In the genomic region with DNA sequence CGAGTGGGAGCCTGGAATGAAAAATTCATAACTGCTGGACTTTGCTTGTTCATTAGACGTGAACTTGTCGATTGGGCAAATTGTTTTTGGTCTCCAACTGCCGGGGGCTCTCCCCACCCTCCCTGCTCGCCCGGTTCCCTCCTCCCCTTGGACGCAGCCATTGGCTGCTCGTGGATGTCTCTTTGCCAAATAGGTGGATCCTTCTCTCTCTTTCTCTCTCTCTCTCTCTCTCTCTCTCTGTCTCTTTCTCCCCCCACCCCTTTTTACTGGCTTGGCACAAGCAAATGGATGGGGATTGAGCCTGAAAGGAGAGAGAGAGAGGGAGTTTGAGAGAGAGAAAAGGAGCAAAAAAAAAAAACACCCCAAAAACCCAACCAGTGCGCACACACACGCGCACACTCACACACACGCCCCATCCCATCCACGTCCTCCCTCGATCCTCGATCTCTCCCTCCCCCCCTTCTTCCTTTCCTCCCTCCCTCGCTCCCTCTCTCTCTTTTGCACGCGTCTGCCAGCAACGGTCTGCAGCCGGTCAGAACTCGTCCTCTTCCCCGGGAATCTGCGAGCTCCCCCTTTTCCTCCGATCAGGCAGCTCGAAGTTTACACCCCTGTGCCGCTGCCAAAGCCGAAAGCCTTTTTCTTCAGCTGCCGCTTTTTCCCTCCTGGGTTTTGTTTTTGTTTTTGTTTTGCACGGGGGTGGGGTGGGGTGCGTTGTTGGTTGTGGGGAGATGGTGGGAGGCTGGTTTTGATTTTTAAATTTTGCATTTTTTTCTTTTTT, we compare ENCODE assay signal across 8 cellular contexts. TPM values are rescaled to one million over a fixed set of nuclear protein-coding genes. Genes with fewer than 3 reads are reported as not detected.
A peak's percentile ranks its signal among the peaks of the same experiment; 100 is the strongest.
DNase-seq lines count a peak whose midpoint lies in the region; ATAC-seq and TF ChIP-seq lines count a peak whose summit lies in the region.

No MANE protein-coding gene starts in this region.

- H3K4me1 ChIP-seq in foreskin keratinocyte = peaks cover 25% of the 10 kb centered on the region

- H3K27ac ChIP-seq in foreskin keratinocyte = peak overlapping the region; percentile 64

- no peaks in the 10 kb centered on the region for H3K36me3 Mint-ChIP-seq in activated CD8-positive, alpha-beta T cell treated with anti-CD3 and anti-CD28 coated beads, Interleukin-2, amount 10 ng/mL, durations not matched to agents 7 days and 5 days (ENCODE audit: low read depth)
- no peaks in the 10 kb centered on the region for H3K36me3 Mint-ChIP-seq in progenitor cell of endocrine pancreas (ENCODE audit: insufficient read depth)

- H3K9me3 Mint-ChIP-seq in activated CD8-positive, alpha-beta T cell treated with anti-CD3 and anti-CD28 coated beads, Interleukin-2, amount 10 ng/mL, durations not matched to agents 7 days and 5 days (ENCODE audit: insufficient read depth) = no peaks in the 10 kb centered on the region
- H3K9me3 Mint-ChIP-seq in progenitor cell of endocrine pancreas (ENCODE audit: low read depth) = no peaks in the 10 kb centered on the region

- H3K27ac Mint-ChIP-seq in activated CD8-positive, alpha-beta T cell treated with anti-CD3 and anti-CD28 coated beads, Interleukin-2, amount 10 ng/mL, durations not matched to agents 7 days and 5 days = no peak overlapping the region
- no peak overlapping the region for H3K27ac Mint-ChIP-seq in progenitor cell of endocrine pancreas

- POLR2A ChIA-PET in activated CD8-positive, alpha-beta T cell treated with anti-CD3 and anti-CD28 coated beads, Interleukin-2, amount 10 ng/mL, durations not matched to agents 7 days and 5 days (lab: Charles Lee) = no interaction called here

- peaks cover 45% of the 10 kb centered on the region for H3K27me3 Mint-ChIP-seq in activated CD8-positive, alpha-beta T cell treated with anti-CD3 and anti-CD28 coated beads, Interleukin-2, amount 10 ng/mL, durations not matched to agents 7 days and 5 days (ENCODE audit: low read depth)
- H3K27me3 Mint-ChIP-seq in progenitor cell of endocrine pancreas = peaks cover 99% of the 10 kb centered on the region

- H3K4me1 Mint-ChIP-seq in activated CD8-positive, alpha-beta T cell treated with anti-CD3 and anti-CD28 coated beads, Interleukin-2, amount 10 ng/mL, durations not matched to agents 7 days and 5 days (ENCODE audit: low read depth) = peaks cover 17% of the 10 kb centered on the region
- H3K4me1 Mint-ChIP-seq in progenitor cell of endocrine pancreas (ENCODE audit: low read depth) = peaks cover 22% of the 10 kb centered on the region

- CTCF ChIA-PET in activated CD8-positive, alpha-beta T cell treated with anti-CD3 and anti-CD28 coated beads, Interleukin-2, amount 10 ng/mL, durations not matched to agents 7 days and 5 days (lab: Charles Lee) = interaction anchor here (1.0 to 4.1 kb wide), 5 partner anchors 11 to 71 kb away, joined by 5 to 22 read pairs (median 6); no protein-coding TSS in a partner anchor

- no peak for TF ChIP-seq CTCF in foreskin keratinocyte (conservative IDR thresholded peaks at IDR 0.05)
- TF ChIP-seq CTCF in omental fat pad (IDR thresholded peaks at IDR 0.05) = no peak
- no peak for TF ChIP-seq CTCF in progenitor cell of endocrine pancreas (IDR thresholded peaks at IDR 0.05; ENCODE audit: unreplicated experiment)

- H3K4me3 Mint-ChIP-seq in activated CD8-positive, alpha-beta T cell treated with anti-CD3 and anti-CD28 coated beads, Interleukin-2, amount 10 ng/mL, durations not matched to agents 7 days and 5 days = peak overlapping the region; percentile 65
- no peak overlapping the region for H3K4me3 Mint-ChIP-seq in progenitor cell of endocrine pancreas (ENCODE audit: low read depth)

- no peak for ATAC-seq in activated CD8-positive, alpha-beta T cell treated with anti-CD3 and anti-CD28 coated beads, Interleukin-2, amount 10 ng/mL, durations not matched to agents 7 days and 5 days
- ATAC-seq in foreskin keratinocyte (peak; percentile 37), omental fat pad (ENCODE audit: low FRiP score) (peak; percentile 69), GM19463 (IDR thresholded peaks at IDR 0.05; ENCODE audit: unreplicated experiment) (no peak)

- no peaks in the 10 kb centered on the region for H3K27me3 ChIP-seq in foreskin keratinocyte

- peak; percentile 53 for DNase-seq in NCI-H82 (lab: John Stamatoyannopoulos, UW)
- no peak for DNase-seq in NCI-H82 treated with DMSO at 0.1 percent for 48 hours (lab: John Stamatoyannopoulos, UW; ENCODE audit: unreplicated experiment)
- peak; percentile 80 for DNase-seq in NCI-H1105 treated with DMSO at 0.1 percent for 48 hours (lab: John Stamatoyannopoulos, UW)
- DNase-seq in activated CD8-positive, alpha-beta T cell treated with anti-CD3 and anti-CD28 coated beads, Interleukin-2, amount 10 ng/mL, durations not matched to agents 7 days and 5 days = no peak
- DNase-seq in foreskin keratinocyte = peak; percentile 67 to 70
- DNase-seq in omental fat pad (ENCODE audit: low spot score) = no peak
- no peak for DNase-seq in progenitor cell of endocrine pancreas (ENCODE audit: low spot score, unreplicated experiment)

RNA-seq across cellular contexts. Expression of gene NFIX, which starts 27.8 kb away (rescaled TPM):
- 1 to 10 TPM in 1 of 2 experiments, under 1 TPM in 1; 0.40 to 1.4 TPM for total RNA-seq in activated CD8-positive, alpha-beta T cell treated with anti-CD3 and anti-CD28 coated beads, Interleukin-2, amount 10 ng/mL, durations not matched to agents 7 days and 5 days
- total RNA-seq in foreskin keratinocyte (9.4 and 13.0 TPM in 2 replicates), omental fat pad (10 to 100 TPM; 39.5 to 53.1 (median 43.0) TPM), progenitor cell of endocrine pancreas (0.46 and 0.51 TPM in 2 replicates)
- polyA plus RNA-seq in foreskin keratinocyte = 3.3 and 5.3 TPM in 2 replicates

RNA-seq across cellular contexts. Expression of gene DAND5, which starts 53.7 kb away (rescaled TPM):
- total RNA-seq in activated CD8-positive, alpha-beta T cell treated with anti-CD3 and anti-CD28 coated beads, Interleukin-2, amount 10 ng/mL, durations not matched to agents 7 days and 5 days = under 1 TPM; 0.21 to 0.34 TPM
- 0.07 and 0.14 TPM in 2 replicates for total RNA-seq in foreskin keratinocyte
- polyA plus RNA-seq in foreskin keratinocyte = 0.08 TPM in 1 of 2 replicates, not detected in the other
- under 1 TPM in 1 of 4 donors, not detected in 3; 0.56 TPM for total RNA-seq in omental fat pad
- total RNA-seq in progenitor cell of endocrine pancreas = not detected in 2 replicates

Comparison
In these comparisons a context has a peak if more than half of its experiments do, and no peak if none do; other contexts are left out.
1. DNase-seq: peak in NCI-H82 (single experiment), NCI-H1105 treated with DMSO at 0.1 percent for 48 hours (single experiment) and foreskin keratinocyte (2 of 2); none in NCI-H82 treated with DMSO at 0.1 percent for 48 hours (single experiment), activated CD8-positive, alpha-beta T cell treated with anti-CD3 and anti-CD28 coated beads, Interleukin-2, amount 10 ng/mL, durations not matched to agents 7 days and 5 days (single experiment), omental fat pad (single experiment) and progenitor cell of endocrine pancreas (single experiment).
2. ATAC-seq: peak in foreskin keratinocyte (single experiment) and omental fat pad (single experiment); none in activated CD8-positive, alpha-beta T cell treated with anti-CD3 and anti-CD28 coated beads, Interleukin-2, amount 10 ng/mL, durations not matched to agents 7 days and 5 days (single experiment) and GM19463 (single experiment).